In genomic region chr18:77143196-77143595, GRCh38 we compare ENCODE assay signal across 22 cellular contexts. TPM values are rescaled to one million over a fixed set of nuclear protein-coding genes. Genes with fewer than 3 reads are reported as not detected.
DNase-seq lines count a peak whose midpoint lies in the region; ATAC-seq, FAIRE-seq and TF ChIP-seq lines count a peak whose summit lies in the region.
"Had no signal": no experiment of that assay in that cellular context is flagged by ENCODE, and none has a peak within 500 bp of the region (broad histone marks: within the 10 kb centered on the region; RNA-seq: fewer than 3 reads in every experiment).

No MANE protein-coding gene starts in this region.

- WGBS in GM12878 (ENCODE audit: insufficient coverage, insufficient replicate concordance, low lambda C conversion rate, missing lambda C conversion rate), result 41% methylated on average over 2 of the region's 2 CpGs
- 25% methylated on average over 1 of the region's 2 CpGs for WGBS in SK-N-SH (ENCODE audit: low lambda C conversion rate)

- H3K9ac ChIP-seq in GM12878 (ENCODE audit: control insufficient read depth, insufficient read depth, low read length), result no peak overlapping the region
- H3K9ac ChIP-seq in SK-N-SH, result no peak overlapping the region
- H3K9ac ChIP-seq: BLaER1 treated with 17β-estradiol and CSF1 and Interleukin-3, amounts not matched to agents 10 nM and 100 nM had no signal

- RAD21 ChIA-PET in GM12878 (lab: Charles Lee; ENCODE audit: unreplicated experiment), result no interaction called here

- H3K4me1 Mint-ChIP-seq in activated CD4-positive, alpha-beta T cell treated with anti-CD3 and anti-CD28 coated beads, Interleukin-2, amount 10 ng/mL, durations not matched to agents 7 days and 5 days, result peaks cover 61% of the 10 kb centered on the region
- H3K4me1 Mint-ChIP-seq in CD4-positive, alpha-beta T cell (ENCODE audit: low read depth), result peaks cover 63% of the 10 kb centered on the region
- H3K4me1 Mint-ChIP-seq: GM23338 had no signal

- in situ Hi-C loops in GM12878 (cut with MboI), result no loop called here

- POLR2A ChIA-PET in activated CD4-positive, alpha-beta T cell treated with anti-CD3 and anti-CD28 coated beads, Interleukin-2, amount 10 ng/mL, durations not matched to agents 7 days and 5 days (lab: Charles Lee), result no interaction called here
- POLR2A ChIA-PET in CD4-positive, alpha-beta T cell (lab: Charles Lee), result interaction anchor here (0.8 to 1.8 kb wide), 2 partner anchors 77 to 81 kb away, joined by 3 to 5 read pairs; no protein-coding TSS in a partner anchor
- POLR2A ChIA-PET in GM12878 (lab: Charles Lee) (no interaction called here), SK-N-SH (lab: Yijun Ruan, JAX) (no interaction called here)

- H3K79me2 ChIP-seq in GM12878 (ENCODE audit: control insufficient read depth, insufficient read depth, low read length), result no peaks in the 10 kb centered on the region
- no peaks in the 10 kb centered on the region for H3K79me2 ChIP-seq in SK-N-SH (ENCODE audit: insufficient read depth)

- H3K4me3 ChIP-seq in GM12878 (no peak overlapping the region), SK-N-SH (ENCODE audit: low read depth in 2 of 2, low read length in 1 of 2) (no peak overlapping the region)
- H3K4me3 ChIP-seq: GM23338 had no signal

- no peaks in the 10 kb centered on the region for H4K20me1 ChIP-seq in GM12878 (ENCODE audit: control insufficient read depth, insufficient read depth)
- H4K20me1 ChIP-seq in SK-N-SH (ENCODE audit: insufficient read depth), result no peaks in the 10 kb centered on the region
- H4K20me1 ChIP-seq: BLaER1 treated with 17β-estradiol and CSF1 and Interleukin-3, amounts not matched to agents 10 nM and 100 nM had no signal

- FAIRE-seq in GM12878 (lab: Jason Lieb, UNC), result no peak
- FAIRE-seq: G401.6, GM12892, GM18507, H54 had no signal

- no peak overlapping the region for H3K4me2 ChIP-seq in GM12878 (ENCODE audit: control insufficient read depth, insufficient read depth)
- H3K4me2 ChIP-seq in SK-N-SH, result no peak overlapping the region
- H3K4me2 ChIP-seq: BLaER1 treated with 17β-estradiol and CSF1 and Interleukin-3, amounts not matched to agents 10 nM and 100 nM; GM23338 had no signal

- H3K27me3 Mint-ChIP-seq in activated CD4-positive, alpha-beta T cell treated with anti-CD3 and anti-CD28 coated beads, Interleukin-2, amount 10 ng/mL, durations not matched to agents 7 days and 5 days, result no peaks in the 10 kb centered on the region
- no peaks in the 10 kb centered on the region for H3K27me3 Mint-ChIP-seq in CD4-positive, alpha-beta T cell
- H3K27me3 Mint-ChIP-seq: CD8-positive, alpha-beta memory T cell had no signal

- DNase-seq in activated CD4-positive, alpha-beta T cell treated with anti-CD3 and anti-CD28 coated beads, Interleukin-2, amount 10 ng/mL, durations not matched to agents 7 days and 5 days, result peak; percentile 6
- DNase-seq in activated CD4-positive, alpha-beta T cell treated with anti-CD3 and anti-CD28 coated beads, Interleukin-2, amount 50 U/mL, for 4 hours, result no peak
- DNase-seq in CD4-positive, alpha-beta T cell, result no peak
- DNase-seq in GM12878 (ENCODE audit: low read depth, low spot score), result no peak
- DNase-seq in stimulated activated CD8-positive, alpha-beta memory T cell treated with anti-CD3 and anti-CD28 coated beads, Interleukin-4, amount 100 ng/mL, for 48 hours, result peak; percentile 23
- no peak for DNase-seq in SK-N-SH
- DNase-seq in GM20000 (ENCODE audit: low spot score), result no peak
- DNase-seq: CD8-positive, alpha-beta memory T cell; COR-L47; DMS 273 treated with DMSO at 0.1 percent for 48 hours; DMS53; HCEC 1CT; HFFc6 had no signal

- SMC1A ChIA-PET in GM12878 (lab: Charles Lee; ENCODE audit: uncharacterized antibody, unreplicated experiment), result interaction anchor here (0.6 kb wide), 1 partner anchor 17 kb away, joined by 3 read pairs; no protein-coding TSS in a partner anchor

- peaks cover 25% of the 10 kb centered on the region for H3K9me3 Mint-ChIP-seq in activated CD4-positive, alpha-beta T cell treated with anti-CD3 and anti-CD28 coated beads, Interleukin-2, amount 10 ng/mL, durations not matched to agents 7 days and 5 days
- peaks cover 4% of the 10 kb centered on the region for H3K9me3 Mint-ChIP-seq in CD4-positive, alpha-beta T cell

- H2AFZ ChIP-seq in GM12878 (ENCODE audit: control insufficient read depth, low read depth, low read length) (no peak overlapping the region), SK-N-SH (ENCODE audit: low read depth) (no peak overlapping the region)
- H2AFZ ChIP-seq: GM23338 had no signal

- H3K36me3 ChIP-seq in GM12878 (ENCODE audit: control insufficient read depth in 2 of 2, insufficient read depth in 2 of 2, low read length in 1 of 2), result no peaks in the 10 kb centered on the region
- no peaks in the 10 kb centered on the region for H3K36me3 ChIP-seq in SK-N-SH (replicated peaks in 1 of 2; ENCODE audit: control insufficient read depth in 1 of 2, insufficient read depth in 2 of 2, low read length in 1 of 2)

- TF ChIP-seq EP300 in GM12878 (IDR thresholded peaks at IDR 0.05; ENCODE audit: borderline replicate concordance in 1 of 2, control insufficient read depth in 1 of 2, low read depth in 2 of 2, low read length in 2 of 2), result no peak
- TF ChIP-seq EP300 in SK-N-SH (IDR thresholded peaks at IDR 0.05; ENCODE audit: borderline replicate concordance in 1 of 2, low read depth in 1 of 2, low read length in 1 of 2), result no peak

- H3K9me3 ChIP-seq in CD4-positive, alpha-beta T cell (ENCODE audit: control insufficient read depth, low read length), result peaks cover 7% of the 10 kb centered on the region
- H3K9me3 ChIP-seq in GM12878 (replicated peaks; ENCODE audit: control insufficient read depth, insufficient read depth, low read length) (peaks cover 13% of the 10 kb centered on the region; the same call in 2 of the 3 replicates), SK-N-SH (no peaks in the 10 kb centered on the region)

- TF ChIP-seq RAD21 in GM12878 (IDR thresholded peaks at IDR 0.05; ENCODE audit: insufficient read depth, low read depth, low read length) (no peak), SK-N-SH (IDR thresholded peaks at IDR 0.05; ENCODE audit: low read length) (no peak)

- no peaks in the 10 kb centered on the region for H3K9me2 ChIP-seq in SK-N-SH

- H3F3A ChIP-seq in SK-N-SH (replicated peaks; ENCODE audit: insufficient read depth), result no peaks in the 10 kb centered on the region

- no TSS peak for BruUV-seq in GM12878 (replicated peaks; lab: Mats Ljungman, UMichigan)

- no peak for TF ChIP-seq CTCF in CD4-positive, alpha-beta T cell (IDR thresholded peaks at IDR 0.05)
- TF ChIP-seq CTCF in GM12878 (IDR thresholded peaks at IDR 0.05 in 2 of 3, conservative IDR thresholded peaks at IDR 0.05 in 1 of 3; ENCODE audit: control insufficient read depth in 2 of 3, extremely low read depth in 1 of 3, insufficient read depth in 1 of 3, low read depth in 3 of 3, low read length in 3 of 3), result no peak
- no peak for TF ChIP-seq CTCF in SK-N-SH (IDR thresholded peaks at IDR 0.05)
- no peak for TF ChIP-seq CTCF in GM20000 (IDR thresholded peaks at IDR 0.05; ENCODE audit: extremely low read depth, missing control alignments)

- TF ChIP-seq POLR2A in GM12878 (IDR thresholded peaks at IDR 0.05; ENCODE audit: low read depth, low read length), result no peak

- peak overlapping the region; percentile 16 for H3K27ac Mint-ChIP-seq in activated CD4-positive, alpha-beta T cell treated with anti-CD3 and anti-CD28 coated beads, Interleukin-2, amount 10 ng/mL, durations not matched to agents 7 days and 5 days
- peak overlapping the region; percentile 36 for H3K27ac Mint-ChIP-seq in CD4-positive, alpha-beta T cell
- H3K27ac Mint-ChIP-seq: GM23338, HFFc6 had no signal

- no peak overlapping the region for H3K27ac ChIP-seq in CD4-positive, alpha-beta T cell (ENCODE audit: low read depth, low read length)
- H3K27ac ChIP-seq in GM12878 (ENCODE audit: control insufficient read depth, insufficient read depth) (no peak overlapping the region), SK-N-SH (ENCODE audit: low read depth in 2 of 2, low read length in 1 of 2) (no peak overlapping the region)
- H3K27ac ChIP-seq: 22Rv1; BLaER1 treated with 17β-estradiol and CSF1 and Interleukin-3, amounts not matched to agents 10 nM and 100 nM; HL-60 had no signal

- H3K36me3 Mint-ChIP-seq in activated CD4-positive, alpha-beta T cell treated with anti-CD3 and anti-CD28 coated beads, Interleukin-2, amount 10 ng/mL, durations not matched to agents 7 days and 5 days (ENCODE audit: low read depth), result peaks cover 33% of the 10 kb centered on the region
- H3K36me3 Mint-ChIP-seq in CD4-positive, alpha-beta T cell (ENCODE audit: low read depth), result peaks cover 6% of the 10 kb centered on the region

- CTCF ChIA-PET in activated CD4-positive, alpha-beta T cell treated with anti-CD3 and anti-CD28 coated beads, Interleukin-2, amount 10 ng/mL, durations not matched to agents 7 days and 5 days (lab: Charles Lee), result interaction anchor here (1.2 kb wide), 1 partner anchor 64 kb away, joined by 3 read pairs; no protein-coding TSS in a partner anchor
- CTCF ChIA-PET in CD4-positive, alpha-beta T cell (lab: Charles Lee), result no interaction called here
- CTCF ChIA-PET in GM12878 (lab: Yijun Ruan, JAX) (no interaction called here), SK-N-SH (lab: Yijun Ruan, JAX) (no interaction called here)

- intact Hi-C loops in CD4-positive, alpha-beta T cell (cut with DNase I, micrococcal nuclease), result loop anchor here (5.0 kb wide), 2 partner anchors 36 to 59 kb away; no protein-coding TSS in a partner anchor
- intact Hi-C loops in GM12878 (cut with micrococcal nuclease; ENCODE audit: unreplicated experiment), result no loop called here

- H3K27me3 ChIP-seq in CD4-positive, alpha-beta T cell (ENCODE audit: control insufficient read depth, insufficient read depth, low read length), result no peaks in the 10 kb centered on the region
- H3K27me3 ChIP-seq in GM12878 (replicated peaks in 1 of 2; ENCODE audit: control insufficient read depth in 2 of 2, insufficient read depth in 2 of 2, low read length in 1 of 2) (no peaks in the 10 kb centered on the region), SK-N-SH (ENCODE audit: insufficient read depth) (no peaks in the 10 kb centered on the region; the same call in 1 of the 2 replicates)
- H3K27me3 ChIP-seq: BLaER1 treated with 17β-estradiol and CSF1 and Interleukin-3, amounts not matched to agents 10 nM and 100 nM had no signal

- no peak for ATAC-seq in CD4-positive, alpha-beta T cell (ENCODE audit: poor library complexity)
- no peak for ATAC-seq in GM12878
- ATAC-seq: GM23338 had no signal

- H3K4me1 ChIP-seq in GM12878 (ENCODE audit: control insufficient read depth, insufficient read depth, low read length) (peaks cover 8% of the 10 kb centered on the region), SK-N-SH (ENCODE audit: control insufficient read depth in 1 of 2, insufficient read depth in 2 of 2, low read depth in 1 of 2, low read length in 1 of 2) (no peaks in the 10 kb centered on the region)

- no peak overlapping the region for H3K4me3 Mint-ChIP-seq in activated CD4-positive, alpha-beta T cell treated with anti-CD3 and anti-CD28 coated beads, Interleukin-2, amount 10 ng/mL, durations not matched to agents 7 days and 5 days
- no peak overlapping the region for H3K4me3 Mint-ChIP-seq in CD4-positive, alpha-beta T cell
- H3K4me3 Mint-ChIP-seq: CD8-positive, alpha-beta memory T cell; GM23338; HFFc6 had no signal

RNA-seq across cellular contexts. Expression of gene MBP, which starts 10.6 kb away (rescaled TPM):
- 100 to 1,000 TPM; 111 to 133 TPM for total RNA-seq in activated CD4-positive, alpha-beta T cell treated with anti-CD3 and anti-CD28 coated beads, Interleukin-2, amount 10 ng/mL, durations not matched to agents 7 days and 5 days
- total RNA-seq in CD4-positive, alpha-beta T cell, result 10 to 100 TPM; 75.4 to 79.2 TPM
- total RNA-seq in GM12878 (2013; cell fraction: nucleolus; rRNA removed), result 143 and 147 TPM in 2 replicates
- 41.1 and 43.2 TPM in 2 replicates for total RNA-seq in GM12878 (2014; rRNA removed)
- total RNA-seq in GM12878 (2014; rRNA removed; fragmentation: Illumina TruSeq; extraction: Trizol), result 33.5 and 34.6 TPM in 2 replicates
- total RNA-seq in GM12878 (2021), result 52.5 and 55.8 TPM in 2 replicates
- 19.6 TPM for polyA plus RNA-seq in GM12878 (2011; ENCODE audit: low read depth)
- 67.8 and 75.9 TPM in 2 replicates for polyA plus RNA-seq in GM12878 (2011; rRNA removed)
- polyA plus RNA-seq in GM12878 (2011; cell fraction: cytosol; rRNA removed), result 43.5 and 56.5 TPM in 2 replicates
- 42.3 and 48.6 TPM in 2 replicates for polyA plus RNA-seq in GM12878 (2011; cell fraction: nucleus; rRNA removed)
- polyA plus RNA-seq in GM12878 (2012), result 22.9 and 32.1 TPM in 2 replicates
- 38.6 and 41.9 TPM in 2 replicates for polyA plus RNA-seq in GM12878 (2014; fragmentation: Illumina TruSeq; extraction: Trizol)
- 10 to 100 TPM; 12.2 to 13.3 TPM for polyA plus RNA-seq in GM12878 (2014; fragmentation: Nextera tagmentation; extraction: Ambion mirVana)
- polyA plus RNA-seq in GM12878 (2014; rRNA removed), result 34.0 and 35.0 TPM in 2 replicates
- polyA plus RNA-seq in GM12878 (2016; fragmentation: Nextera tagmentation; extraction: Ambion mirVana), result 10 to 100 TPM; 42.2 to 42.4 TPM
- polyA minus RNA-seq in GM12878 (2011; rRNA and poly(A)+ RNA removed), result 65.0 and 79.1 TPM in 2 replicates
- 29.4 and 33.1 TPM in 2 replicates for polyA minus RNA-seq in GM12878 (2011; cell fraction: cytosol; rRNA and poly(A)+ RNA removed)
- polyA minus RNA-seq in GM12878 (2011; cell fraction: nucleus; rRNA and poly(A)+ RNA removed), result 36.0 and 54.1 TPM in 2 replicates
- 1.4 and 1.6 TPM in 2 replicates for polyA plus RNA-seq in SK-N-SH (2012; rRNA removed)
- 1.3 TPM in 2 replicates for polyA plus RNA-seq in SK-N-SH (2012; cell fraction: cytosol; rRNA removed)
- 2.6 TPM in 2 replicates for polyA plus RNA-seq in SK-N-SH (2012; cell fraction: nucleus; rRNA removed)
- total RNA-seq: A673 had no signal

Comparison
In these comparisons a context has a peak if more than half of its experiments do, and no peak if none do; other contexts are left out.
1. DNase-seq: peak in activated CD4-positive, alpha-beta T cell treated with anti-CD3 and anti-CD28 coated beads, Interleukin-2, amount 10 ng/mL, durations not matched to agents 7 days and 5 days (single experiment) and stimulated activated CD8-positive, alpha-beta memory T cell treated with anti-CD3 and anti-CD28 coated beads, Interleukin-4, amount 100 ng/mL, for 48 hours (single experiment); none in activated CD4-positive, alpha-beta T cell treated with anti-CD3 and anti-CD28 coated beads, Interleukin-2, amount 50 U/mL, for 4 hours (0 of 2), CD4-positive, alpha-beta T cell (0 of 10), GM12878 (single experiment), SK-N-SH (single experiment) and GM20000 (single experiment).